In the genomic region with DNA sequence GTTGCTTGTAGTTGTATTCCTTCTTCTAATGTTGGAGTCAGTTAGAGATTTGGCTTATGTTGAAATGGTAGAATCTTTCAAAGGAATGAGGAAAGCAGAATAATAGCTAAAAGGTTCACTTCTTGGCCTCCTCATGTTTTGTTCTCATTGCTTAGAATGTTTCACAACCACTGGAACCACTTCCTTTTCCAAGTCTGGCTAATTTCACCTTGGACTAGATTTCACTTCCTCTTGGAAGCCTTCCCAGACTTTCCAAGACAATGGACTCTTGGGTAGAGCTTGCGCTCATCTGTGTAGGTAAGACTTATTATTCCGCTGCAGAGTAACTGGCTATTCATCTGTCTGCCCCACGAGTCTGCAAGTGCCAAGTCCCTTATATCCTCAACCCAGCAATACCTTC, we compare ENCODE assay signal across 10 cellular contexts. TPM values are rescaled to one million over a fixed set of nuclear protein-coding genes. Genes with fewer than 3 reads are reported as not detected.
A peak's percentile ranks its signal among the peaks of the same experiment; 100 is the strongest.
DNase-seq lines count a peak whose midpoint lies in the region; ATAC-seq and TF ChIP-seq lines count a peak whose summit lies in the region.
"Had no signal": no experiment of that assay in that cellular context is flagged by ENCODE, and none has a peak within 500 bp of the region (broad histone marks: within the 10 kb centered on the region; RNA-seq: fewer than 3 reads in every experiment).

No MANE protein-coding gene starts in this region.

- TF ChIP-seq CTCF in left lung (IDR thresholded peaks at IDR 0.05) = no peak

- peaks cover 7 to 11% of the 10 kb centered on the region in 2 donors for H3K4me1 ChIP-seq in left lung

- H3K4me3 ChIP-seq in left lung = no peak overlapping the region
- H3K4me3 ChIP-seq: SK-N-MC had no signal

- peak; percentile 79 for ATAC-seq in left lung
- ATAC-seq in HG02885 (IDR thresholded peaks at IDR 0.05; ENCODE audit: poor library complexity, unreplicated experiment) = no peak

- peak; percentile 26 for DNase-seq in AG08395 (ENCODE audit: low spot score)
- DNase-seq in LoVo (ENCODE audit: low spot score) = peak; percentile 37
- peak; percentile 79 for DNase-seq in epithelial cell of prostate (ENCODE audit: low read depth, low spot score)
- DNase-seq in left lung = no peak
- no peak for DNase-seq in putamen (ENCODE audit: low spot score)
- no peak for DNase-seq in inferior parietal cortex (ENCODE audit: extremely low spot score)
- no peak for DNase-seq in activated T-cell treated with anti-CD3 and anti-CD28 coated beads for 4 hours
- DNase-seq: activated naive CD8-positive, alpha-beta T cell treated with anti-CD3 and anti-CD28 coated beads, Interleukin-2, amount 10 ng/mL, durations not matched to agents 7 days and 5 days had no signal

- peaks cover 0 to 1% of the 10 kb centered on the region in 2 donors for H3K27me3 ChIP-seq in left lung

- no peaks in the 10 kb centered on the region for H3K9me3 ChIP-seq in left lung

- H3K27ac ChIP-seq in epithelial cell of prostate = peak overlapping the region; percentile 78
- H3K27ac ChIP-seq in left lung = peak overlapping the region in 1 of 2 donors; percentile 8
- H3K27ac ChIP-seq: SK-N-MC had no signal

- intact Hi-C loops in left lung (cut with DNase I) = no loop called here

- H3K36me3 ChIP-seq in left lung = no peaks in the 10 kb centered on the region

RNA-seq across cellular contexts. Expression of a gene that starts 8.3 kb away (rescaled TPM):
- 10 to 100 TPM; 13.5 to 23.7 TPM for total RNA-seq in left lung

RNA-seq across cellular contexts. Expression of a gene that starts 21.3 kb away (rescaled TPM):
- 10 to 100 TPM; 26.9 to 41.5 TPM for total RNA-seq in left lung

RNA-seq across cellular contexts. Expression of a gene that starts 39.2 kb away (rescaled TPM):
- under 1 TPM; 0.17 to 0.18 TPM for total RNA-seq in left lung

Comparison
In these comparisons a context has a peak if more than half of its experiments do, and no peak if none do; other contexts are left out.
1. DNase-seq: peak in AG08395 (single experiment), LoVo (single experiment) and epithelial cell of prostate (single experiment); none in left lung (0 of 2), putamen (single experiment), inferior parietal cortex (single experiment) and activated T-cell treated with anti-CD3 and anti-CD28 coated beads for 4 hours (single experiment).